Comparison of ENCODE assay signal across 8 cellular contexts in genomic region chr6:31558631-31559500, GRCh38. TPM values are rescaled to one million over a fixed set of nuclear protein-coding genes. Genes with fewer than 3 reads are reported as not detected.
DNase-seq lines count a peak whose midpoint lies in the region; ATAC-seq and TF ChIP-seq lines count a peak whose summit lies in the region.

No MANE protein-coding gene starts in this region.

- peak overlapping the region; percentile 84 for H3K4me3 Mint-ChIP-seq in central memory CD8-positive, alpha-beta T cell

- peaks cover 61% of the 10 kb centered on the region for H3K4me1 Mint-ChIP-seq in central memory CD8-positive, alpha-beta T cell

- peak; percentile 85 for ATAC-seq in central memory CD8-positive, alpha-beta T cell (replicated peaks; ENCODE audit: extremely low read depth, poor library complexity, severe bottlenecking)
- ATAC-seq in HG02678 (IDR thresholded peaks at IDR 0.05; ENCODE audit: unreplicated experiment) (no peak), HG03565 (IDR thresholded peaks at IDR 0.05; ENCODE audit: unreplicated experiment) (no peak)

- peaks cover 13% of the 10 kb centered on the region for H3K36me3 Mint-ChIP-seq in central memory CD8-positive, alpha-beta T cell (ENCODE audit: insufficient read depth)

- DNase-seq in GM20000 (ENCODE audit: low spot score) = peak; percentile 77
- DNase-seq in T-helper 22 cell (ENCODE audit: low read depth) = peak; percentile 69
- peak in 1 of 2 donors; percentile 61 for DNase-seq in central memory CD8-positive, alpha-beta T cell (ENCODE audit: low spot score in 2 of 2)
- peak; percentile 55 for DNase-seq in myocyte (ENCODE audit: low read depth)
- no peak for DNase-seq in NCI-H2227 (lab: John Stamatoyannopoulos, UW; ENCODE audit: unreplicated experiment)
- DNase-seq in amniotic stem cell (lab: John Stamatoyannopoulos, UW) = no peak

- H3K9me3 Mint-ChIP-seq in central memory CD8-positive, alpha-beta T cell = no peaks in the 10 kb centered on the region

- no peaks in the 10 kb centered on the region for H3K27me3 Mint-ChIP-seq in central memory CD8-positive, alpha-beta T cell

- peak overlapping the region; percentile 96 for H3K27ac Mint-ChIP-seq in central memory CD8-positive, alpha-beta T cell (ENCODE audit: low read depth)

- TF ChIP-seq CTCF in GM20000 (IDR thresholded peaks at IDR 0.05; ENCODE audit: extremely low read depth, missing control alignments) = no peak

RNA-seq across cellular contexts. Expression of gene NFKBIL1, which starts 11.5 kb away (rescaled TPM):
- 26.1 and 28.3 TPM in 2 replicates for total RNA-seq in myocyte
- polyA plus RNA-seq in myocyte (2012) = 25.6 TPM

RNA-seq across cellular contexts. Expression of gene ATP6V1G2, which starts 12.5 kb away (rescaled TPM):
- 4.8 and 8.5 TPM in 2 replicates for total RNA-seq in myocyte
- 5.4 TPM for polyA plus RNA-seq in myocyte (2012)

RNA-seq across cellular contexts. Expression of gene LTA, which starts 13.2 kb away (rescaled TPM):
- total RNA-seq in myocyte = not detected in 2 replicates
- polyA plus RNA-seq in myocyte (2012) = 0.18 TPM

RNA-seq across cellular contexts. Expression of gene TNF, which starts 16.5 kb away (rescaled TPM):
- total RNA-seq in myocyte = not detected in 2 replicates
- polyA plus RNA-seq in myocyte (2012) = 0.05 TPM

RNA-seq across cellular contexts. Expression of gene DDX39B, which starts 17.1 kb away (rescaled TPM):
- 290 and 382 TPM in 2 replicates for total RNA-seq in myocyte
- 247 TPM for polyA plus RNA-seq in myocyte (2012)

Comparison
In these comparisons a context has a peak if more than half of its experiments do, and no peak if none do; other contexts are left out.
1. DNase-seq: peak in GM20000 (single experiment), T-helper 22 cell (single experiment) and myocyte (single experiment); none in NCI-H2227 (single experiment) and amniotic stem cell (single experiment).